Comparison of ENCODE assay signal across 9 cellular contexts in the genomic region with DNA sequence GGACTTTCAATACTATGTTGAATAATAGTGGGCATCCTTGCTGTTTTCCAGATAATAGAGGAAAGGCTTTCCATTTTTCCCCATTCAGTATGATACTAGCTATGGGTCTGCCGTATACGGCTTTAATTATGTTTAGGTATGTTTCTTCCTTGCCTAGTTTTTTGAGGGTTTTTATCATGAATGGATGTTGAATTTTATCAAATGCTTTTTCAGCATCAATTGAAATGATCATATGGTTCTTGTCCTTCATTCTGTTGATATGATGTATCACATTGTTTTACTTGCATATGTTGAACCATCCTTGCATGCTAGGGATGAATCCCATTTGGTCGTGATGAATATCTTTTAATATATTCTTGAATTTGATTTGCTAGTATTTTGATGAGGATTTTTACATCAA.
"Had no signal": no experiment of that assay in that cellular context is flagged by ENCODE, and none has a peak within 500 bp of the region (broad histone marks: within the 10 kb centered on the region; RNA-seq: fewer than 3 reads in every experiment).

No MANE protein-coding gene starts in this region.

- FAIRE-seq: H1, H54, HTR-8/SVneo had no signal

- H3K27ac ChIP-seq: KMS-11 had no signal

- H3K4me3 ChIP-seq: GM23338 had no signal

- ATAC-seq: GM23338 had no signal

- DNase-seq: H9, HCEC 1CT, IMR-90, KBM-7 had no signal
